1 cellular context compared by ENCODE assay signal in genomic region chr20:11891827-11892521, GRCh38.
TF ChIP-seq lines count a peak whose summit lies in the region.

No MANE protein-coding gene starts in this region.

TF ChIP-seq in HEK293, 187 proteins besides CTCF, POLR2A, EP300 and RAD21 (continued from another document and continues in another):
- no peak for TF ChIP-seq ZBTB44 (tag by site-specific recombination; IDR thresholded peaks at IDR 0.05)
- TF ChIP-seq ZNF292 (tag by site-specific recombination; IDR thresholded peaks at IDR 0.05; ENCODE audit: borderline replicate concordance, low read depth), result no peak
- no peak for TF ChIP-seq ZNF114 (tag by site-specific recombination; IDR thresholded peaks at IDR 0.05)
- TF ChIP-seq ZNF26 (tag by site-specific recombination; IDR thresholded peaks at IDR 0.05), result no peak
- no peak for TF ChIP-seq ZNF48 (tag by site-specific recombination; IDR thresholded peaks at IDR 0.05)
- no peak for TF ChIP-seq ZBTB11 (tag by site-specific recombination; conservative IDR thresholded peaks at IDR 0.05; ENCODE audit: low read depth)
- TF ChIP-seq IKZF3 (tag by site-specific recombination; IDR thresholded peaks at IDR 0.05), result no peak
- TF ChIP-seq ZNF138 (tag by site-specific recombination; IDR thresholded peaks at IDR 0.05; ENCODE audit: borderline replicate concordance), result no peak
- peak; percentile 37; the same call in 1 of the 2 replicates for TF ChIP-seq ZEB2 (tag by site-specific recombination; IDR thresholded peaks at IDR 0.05)
- no peak for TF ChIP-seq ZNF169 (tag by site-specific recombination; IDR thresholded peaks at IDR 0.05)
- TF ChIP-seq ZNF335 (tag by site-specific recombination; conservative IDR thresholded peaks at IDR 0.05), result 0 out of 2 replicates have a peak, but pooled peaks have one; percentile 4
- no peak for TF ChIP-seq ZBTB49 (tag by site-specific recombination; IDR thresholded peaks at IDR 0.05; ENCODE audit: low read depth)
- TF ChIP-seq FEZF1 (tag by site-specific recombination; IDR thresholded peaks at IDR 0.05), result no peak
- TF ChIP-seq ZFP41 (tag by site-specific recombination; IDR thresholded peaks at IDR 0.05; ENCODE audit: borderline replicate concordance), result no peak
- no peak for TF ChIP-seq BCL6B (tag by site-specific recombination; IDR thresholded peaks at IDR 0.05)
- no peak for TF ChIP-seq ZNF624 (tag by site-specific recombination; IDR thresholded peaks at IDR 0.05)
- no peak for TF ChIP-seq ZNF423 (tag by site-specific recombination; IDR thresholded peaks at IDR 0.05)
- TF ChIP-seq ZNF362 (tag by site-specific recombination; IDR thresholded peaks at IDR 0.05), result no peak
- TF ChIP-seq ZNF473 (tag by site-specific recombination; IDR thresholded peaks at IDR 0.05), result no peak
- no peak for TF ChIP-seq ZBTB48 (tag by site-specific recombination; IDR thresholded peaks at IDR 0.05)
- TF ChIP-seq ZNF426 (tag by site-specific recombination; IDR thresholded peaks at IDR 0.05), result no peak
- no peak for TF ChIP-seq ZIC2 (tag by site-specific recombination; IDR thresholded peaks at IDR 0.05)
- TF ChIP-seq KLF1 (tag by site-specific recombination; IDR thresholded peaks at IDR 0.05), result no peak
- TF ChIP-seq SETDB1 (IDR thresholded peaks at IDR 0.05; ENCODE audit: insufficient read length, low read length), result no peak
- TF ChIP-seq ZNF664 (tag by site-specific recombination; IDR thresholded peaks at IDR 0.05), result no peak
- no peak for TF ChIP-seq ZNF404 (tag by site-specific recombination; IDR thresholded peaks at IDR 0.05)
- no peak for TF ChIP-seq ZNF19 (tag by site-specific recombination; IDR thresholded peaks at IDR 0.05; ENCODE audit: low read depth)
- no peak for TF ChIP-seq ZSCAN23 (tag by site-specific recombination; IDR thresholded peaks at IDR 0.05)
- no peak for TF ChIP-seq ZNF157 (tag by site-specific recombination; IDR thresholded peaks at IDR 0.05)
- TF ChIP-seq KLF10 (tag by site-specific recombination; IDR thresholded peaks at IDR 0.05), result no peak
- TF ChIP-seq SP7 (tag by site-specific recombination; IDR thresholded peaks at IDR 0.05), result no peak
- no peak for TF ChIP-seq ZNF561 (tag by site-specific recombination; IDR thresholded peaks at IDR 0.05; ENCODE audit: borderline replicate concordance)
- TF ChIP-seq KLF16 (tag by site-specific recombination; IDR thresholded peaks at IDR 0.05), result no peak
- TF ChIP-seq GLI2 (tag by site-specific recombination; IDR thresholded peaks at IDR 0.05; ENCODE audit: borderline replicate concordance, low read depth), result no peak
- peak; percentile 45; the same call in 1 of the 2 replicates for TF ChIP-seq ZXDB (tag by site-specific recombination; IDR thresholded peaks at IDR 0.05)
- TF ChIP-seq ZNF747 (tag by site-specific recombination; IDR thresholded peaks at IDR 0.05), result no peak
- TF ChIP-seq SP2 (tag by site-specific recombination; IDR thresholded peaks at IDR 0.05), result peak; percentile 16; the same call in 1 of the 2 replicates
- TF ChIP-seq ZBTB17 (tag by site-specific recombination; IDR thresholded peaks at IDR 0.05), result no peak
- TF ChIP-seq ZNF776 (tag by site-specific recombination; IDR thresholded peaks at IDR 0.05; ENCODE audit: borderline replicate concordance), result no peak
- no peak for TF ChIP-seq HOXC10 (CRISPR knock-in tag; IDR thresholded peaks at IDR 0.05)
- TF ChIP-seq ZSCAN18 (tag by site-specific recombination; IDR thresholded peaks at IDR 0.05), result no peak
- peak; percentile 35; the same call in 1 of the 2 replicates for TF ChIP-seq ZNF341 (tag by site-specific recombination; IDR thresholded peaks at IDR 0.05; ENCODE audit: low read depth)
- no peak for TF ChIP-seq ZNF645 (tag by site-specific recombination; IDR thresholded peaks at IDR 0.05)
- TF ChIP-seq MZF1 (tag by site-specific recombination; IDR thresholded peaks at IDR 0.05; ENCODE audit: borderline replicate concordance), result peak; percentile 67; the same call in 1 of the 2 replicates
- TF ChIP-seq GLIS1 (tag by site-specific recombination; IDR thresholded peaks at IDR 0.05), result no peak
- TF ChIP-seq PRDM10 (tag by site-specific recombination; IDR thresholded peaks at IDR 0.05), result peak; percentile 45; the same call in 1 of the 2 replicates
- TF ChIP-seq ZNF302 (tag by site-specific recombination; IDR thresholded peaks at IDR 0.05; ENCODE audit: low read depth), result no peak
- TF ChIP-seq ZBTB20 (tag by site-specific recombination; IDR thresholded peaks at IDR 0.05), result peak; percentile 67
- no peak for TF ChIP-seq ZNF221 (tag by site-specific recombination; IDR thresholded peaks at IDR 0.05; ENCODE audit: borderline replicate concordance)
- TF ChIP-seq HOXA7 (CRISPR knock-in tag; IDR thresholded peaks at IDR 0.05; ENCODE audit: borderline replicate concordance), result no peak
- TF ChIP-seq SCRT1 (tag by site-specific recombination; IDR thresholded peaks at IDR 0.05; ENCODE audit: borderline replicate concordance), result peak; percentile 38; the same call in 1 of the 2 replicates
